8 cellular contexts compared by ENCODE assay signal in genomic region chr16:56931769-56932587, GRCh38. TPM values are rescaled to one million over a fixed set of nuclear protein-coding genes. Genes with fewer than 3 reads are reported as not detected.
DNase-seq lines count a peak whose midpoint lies in the region; ATAC-seq and TF ChIP-seq lines count a peak whose summit lies in the region.

A gene with protein sequence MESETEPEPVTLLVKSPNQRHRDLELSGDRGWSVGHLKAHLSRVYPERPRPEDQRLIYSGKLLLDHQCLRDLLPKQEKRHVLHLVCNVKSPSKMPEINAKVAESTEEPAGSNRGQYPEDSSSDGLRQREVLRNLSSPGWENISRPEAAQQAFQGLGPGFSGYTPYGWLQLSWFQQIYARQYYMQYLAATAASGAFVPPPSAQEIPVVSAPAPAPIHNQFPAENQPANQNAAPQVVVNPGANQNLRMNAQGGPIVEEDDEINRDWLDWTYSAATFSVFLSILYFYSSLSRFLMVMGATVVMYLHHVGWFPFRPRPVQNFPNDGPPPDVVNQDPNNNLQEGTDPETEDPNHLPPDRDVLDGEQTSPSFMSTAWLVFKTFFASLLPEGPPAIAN (plus strand): TSS chr16:56932142. CDS start chr16:56932245, 103 bp downstream.

- peak; percentile 99 for TF ChIP-seq POLR2A in GM19193 (IDR thresholded peaks at IDR 0.05; ENCODE audit: extremely low read depth, insufficient read depth, insufficient read length)

- TF ChIP-seq CTCF in chondrocyte (IDR thresholded peaks at IDR 0.05): peak; percentile 58

- peak; percentile 79 for ATAC-seq in HG03439 (IDR thresholded peaks at IDR 0.05; ENCODE audit: unreplicated experiment)

- peak; percentile 99 for DNase-seq in Ammon's horn (ENCODE audit: low spot score)
- DNase-seq in NCI-H510A treated with DMSO at 0.1 percent for 48 hours (lab: John Stamatoyannopoulos, UW): peak; percentile 87
- DNase-seq in activated CD4-positive, alpha-beta T cell treated with anti-CD3 and anti-CD28 coated beads for 24 hours (ENCODE audit: low read depth in 2 of 2): peak; percentile 96 to 98
- peak; percentile 99 for DNase-seq in chondrocyte (ENCODE audit: low spot score)
- DNase-seq in kidney glomerular epithelial cell (lab: John Stamatoyannopoulos, UW): peak; percentile 94
- DNase-seq in stimulated activated CD4-positive, alpha-beta T cell treated with anti-CD3 and anti-CD28 coated beads, Interleukin-1b, Interleukin-23, amount 100 ng/mL, for 1 hour (ENCODE audit: low read depth in 2 of 2): peak; percentile 95 to 98

- no peaks in the 10 kb centered on the region for H3K9me3 Mint-ChIP-seq in chondrocyte (ENCODE audit: low read depth)

- H3K4me3 Mint-ChIP-seq in chondrocyte (ENCODE audit: unreplicated experiment): peak within 1 kb of the TSS; percentile 97

- peaks cover 38% of the 10 kb centered on the region for H3K4me1 Mint-ChIP-seq in chondrocyte (ENCODE audit: low read depth)

- H3K27ac Mint-ChIP-seq in chondrocyte (ENCODE audit: unreplicated experiment): peak within 1 kb of the TSS; percentile 99

- H3K36me3 Mint-ChIP-seq in chondrocyte (ENCODE audit: low read depth): peaks cover 35% of the 10 kb centered on the region

- no peaks in the 10 kb centered on the region for H3K27me3 Mint-ChIP-seq in chondrocyte (ENCODE audit: low read depth)

RNA-seq across cellular contexts. Expression of the gene that starts here (rescaled TPM):
- total RNA-seq in chondrocyte: 146 to 236 TPM (median 223 TPM) in 3 replicates

Comparison
In these comparisons a context has a peak if more than half of its experiments do, and no peak if none do; other contexts are left out.
1. Peak in every context shown above with its lines: DNase-seq and ATAC-seq.